In the genomic region with DNA sequence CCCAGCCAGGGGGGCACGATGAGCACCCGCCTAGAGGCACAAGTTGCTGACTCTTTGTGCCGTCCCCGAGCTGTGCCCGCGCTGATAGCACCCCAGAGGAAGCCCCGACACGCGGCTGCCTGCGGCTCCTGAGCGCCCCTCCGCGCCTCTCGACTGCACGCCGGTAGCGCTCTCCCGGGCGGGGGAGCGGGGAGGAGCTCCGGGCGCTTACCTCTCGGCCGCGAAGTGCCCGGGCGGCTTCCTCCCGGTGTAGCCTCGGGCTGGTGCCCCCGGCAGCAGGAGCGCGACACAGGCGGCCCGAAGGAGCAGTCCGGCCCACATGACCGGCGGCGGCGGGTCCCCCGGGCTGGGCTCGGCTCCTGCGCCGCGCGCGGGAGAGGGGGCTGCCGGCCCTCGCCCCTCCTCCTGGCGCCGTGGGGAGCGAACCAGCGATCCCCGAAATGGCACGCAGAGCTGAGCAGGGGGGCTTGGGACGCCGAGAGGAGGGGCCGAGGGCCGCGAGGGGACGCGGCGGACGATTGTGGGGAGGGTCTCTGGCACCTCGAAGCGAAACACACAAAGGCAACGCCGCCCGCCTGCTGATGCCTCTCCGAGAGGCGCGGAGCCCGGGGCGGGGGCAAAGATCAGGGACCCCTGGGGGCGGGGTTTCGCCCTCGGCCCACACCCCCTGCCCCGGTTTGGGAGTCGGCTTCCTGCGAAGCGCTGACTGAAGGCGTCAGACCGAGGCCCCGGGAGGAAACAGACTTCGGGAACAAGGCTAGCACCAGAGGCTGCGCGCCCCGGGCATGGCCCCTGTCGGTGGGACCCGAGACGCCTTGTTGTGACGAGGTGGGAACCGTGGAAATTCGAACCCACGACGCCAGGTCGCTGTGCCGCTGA, we compare ENCODE assay signal across 8 cellular contexts. TPM values are rescaled to one million over a fixed set of nuclear protein-coding genes. Genes with fewer than 3 reads are reported as not detected.
DNase-seq lines count a peak whose midpoint lies in the region; ATAC-seq and TF ChIP-seq lines count a peak whose summit lies in the region.

A gene with protein sequence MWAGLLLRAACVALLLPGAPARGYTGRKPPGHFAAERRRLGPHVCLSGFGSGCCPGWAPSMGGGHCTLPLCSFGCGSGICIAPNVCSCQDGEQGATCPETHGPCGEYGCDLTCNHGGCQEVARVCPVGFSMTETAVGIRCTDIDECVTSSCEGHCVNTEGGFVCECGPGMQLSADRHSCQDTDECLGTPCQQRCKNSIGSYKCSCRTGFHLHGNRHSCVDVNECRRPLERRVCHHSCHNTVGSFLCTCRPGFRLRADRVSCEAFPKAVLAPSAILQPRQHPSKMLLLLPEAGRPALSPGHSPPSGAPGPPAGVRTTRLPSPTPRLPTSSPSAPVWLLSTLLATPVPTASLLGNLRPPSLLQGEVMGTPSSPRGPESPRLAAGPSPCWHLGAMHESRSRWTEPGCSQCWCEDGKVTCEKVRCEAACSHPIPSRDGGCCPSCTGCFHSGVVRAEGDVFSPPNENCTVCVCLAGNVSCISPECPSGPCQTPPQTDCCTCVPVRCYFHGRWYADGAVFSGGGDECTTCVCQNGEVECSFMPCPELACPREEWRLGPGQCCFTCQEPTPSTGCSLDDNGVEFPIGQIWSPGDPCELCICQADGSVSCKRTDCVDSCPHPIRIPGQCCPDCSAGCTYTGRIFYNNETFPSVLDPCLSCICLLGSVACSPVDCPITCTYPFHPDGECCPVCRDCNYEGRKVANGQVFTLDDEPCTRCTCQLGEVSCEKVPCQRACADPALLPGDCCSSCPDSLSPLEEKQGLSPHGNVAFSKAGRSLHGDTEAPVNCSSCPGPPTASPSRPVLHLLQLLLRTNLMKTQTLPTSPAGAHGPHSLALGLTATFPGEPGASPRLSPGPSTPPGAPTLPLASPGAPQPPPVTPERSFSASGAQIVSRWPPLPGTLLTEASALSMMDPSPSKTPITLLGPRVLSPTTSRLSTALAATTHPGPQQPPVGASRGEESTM (minus strand): TSS at position 600 of the 879 bp plus-strand sequence. CDS start 279 bp downstream, at position 321.

- no peaks in the 10 kb centered on the region for H3K4me1 Mint-ChIP-seq in Calu3 (ENCODE audit: low read depth, unreplicated experiment)

- CTCF ChIA-PET in Calu3 (lab: Charles Lee): interaction anchor here (1.7 kb wide), 1 partner anchor 41 kb away, joined by 7 read pairs; no protein-coding TSS in a partner anchor

- peaks cover 35% of the 10 kb centered on the region for H3K27me3 Mint-ChIP-seq in Calu3 (ENCODE audit: unreplicated experiment)

- H3K4me3 Mint-ChIP-seq in Calu3 (ENCODE audit: low read depth, unreplicated experiment): peak within 1 kb of the TSS; percentile 70

- H3K27ac Mint-ChIP-seq in Calu3 (ENCODE audit: unreplicated experiment): no peak within 1 kb of the TSS

- no peaks in the 10 kb centered on the region for H3K9me3 ChIP-seq in HUES6 (ENCODE audit: control insufficient read depth, insufficient read depth, low read depth, low read length)
- H3K9me3 ChIP-seq in RWPE2 (ENCODE audit: severe bottlenecking): no peaks in the 10 kb centered on the region
- H3K9me3 ChIP-seq in cardiac muscle cell (ENCODE audit: low read depth): no peaks in the 10 kb centered on the region

- peak within 1 kb of the TSS; percentile 81 for H3K4me3 ChIP-seq in HUES6 (ENCODE audit: low read depth, low read length)
- H3K4me3 ChIP-seq in RWPE2 (ENCODE audit: severe bottlenecking): peak within 1 kb of the TSS; percentile 26
- H3K4me3 ChIP-seq in cardiac muscle cell: peak within 1 kb of the TSS; percentile 40

- peak; percentile 64 for ATAC-seq in RWPE2 (ENCODE audit: low read depth)

- H3K27me3 ChIP-seq in HUES6 (ENCODE audit: control insufficient read depth, insufficient read depth, low read length): peaks cover 13% of the 10 kb centered on the region
- H3K27me3 ChIP-seq in RWPE2 (ENCODE audit: insufficient read depth, poor library complexity, severe bottlenecking): peaks cover 11% of the 10 kb centered on the region
- H3K27me3 ChIP-seq in cardiac muscle cell: peaks cover 5% of the 10 kb centered on the region

- H3K9me3 Mint-ChIP-seq in Calu3 (ENCODE audit: low read depth, unreplicated experiment): no peaks in the 10 kb centered on the region

- intact Hi-C loops in Calu3 (cut with micrococcal nuclease; ENCODE audit: unreplicated experiment): no loop called here

- H3K36me3 ChIP-seq in HUES6 (ENCODE audit: control insufficient read depth, insufficient read depth, low read length): peaks cover 29% of the 10 kb centered on the region
- peaks cover 7% of the 10 kb centered on the region; the same call in 1 of the 2 replicates for H3K36me3 ChIP-seq in RWPE2 (ENCODE audit: low read depth)
- H3K36me3 ChIP-seq in cardiac muscle cell: peaks cover 5% of the 10 kb centered on the region

- peaks cover 43% of the 10 kb centered on the region for H3K36me3 Mint-ChIP-seq in Calu3 (ENCODE audit: insufficient read depth, unreplicated experiment)

- peak; percentile 66 for DNase-seq in Calu3
- peak; percentile 96 for DNase-seq in GM20000 (ENCODE audit: low spot score)
- no peak for DNase-seq in RWPE2 (ENCODE audit: low spot score)
- peak; percentile 70 for DNase-seq in activated naive CD4-positive, alpha-beta T cell treated with Interleukin-2 at 50 U/mL for 16 hours
- DNase-seq in cardiac muscle cell (ENCODE audit: low read depth in 1 of 2, low spot score in 1 of 2): peak; percentile 64 to 86
- peak; percentile 88 for DNase-seq in retina
- DNase-seq in cerebellar nuclear complex (lab: John Stamatoyannopoulos, UW): no peak

- peak within 1 kb of the TSS; percentile 21; the same call in 1 of the 2 replicates for H3K27ac ChIP-seq in HUES6 (ENCODE audit: low read depth, low read length)
- no peak within 1 kb of the TSS for H3K27ac ChIP-seq in RWPE2 (ENCODE audit: poor library complexity, severe bottlenecking)
- H3K27ac ChIP-seq in cardiac muscle cell: no peak within 1 kb of the TSS

- peak; percentile 16 for TF ChIP-seq CTCF in Calu3 (IDR thresholded peaks at IDR 0.05; ENCODE audit: unreplicated experiment)
- TF ChIP-seq CTCF in GM20000 (IDR thresholded peaks at IDR 0.05; ENCODE audit: extremely low read depth, missing control alignments): peak; percentile 80
- TF ChIP-seq CTCF in RWPE2 (IDR thresholded peaks at IDR 0.05; ENCODE audit: poor library complexity, severe bottlenecking): peak; percentile 41
- TF ChIP-seq CTCF in cardiac muscle cell (IDR thresholded peaks at IDR 0.05; ENCODE audit: low read depth, low read length): peak; percentile 43

- H3K4me1 ChIP-seq in HUES6 (ENCODE audit: control insufficient read depth, insufficient read depth, low read length) (peaks cover 24% of the 10 kb centered on the region; the same call in 1 of the 2 replicates), RWPE2 (ENCODE audit: insufficient read depth, poor library complexity, severe bottlenecking) (peaks cover 15% of the 10 kb centered on the region), cardiac muscle cell (ENCODE audit: low read depth) (no peaks in the 10 kb centered on the region)

- BruUV-seq in Calu3 (replicated peaks; lab: Mats Ljungman, UMichigan): no TSS peak

- peak within 1 kb of the TSS; percentile 66 for H3K9ac ChIP-seq in HUES6 (ENCODE audit: low read length)

RNA-seq across cellular contexts. Expression of the gene that starts here (rescaled TPM):
- 0.47 and 0.66 TPM in 2 replicates for total RNA-seq in Calu3 (2022)
- 1.8 and 2.3 TPM in 2 replicates for total RNA-seq in cardiac muscle cell
- 3.1 and 3.5 TPM in 2 replicates for polyA plus RNA-seq in cardiac muscle cell

Comparison
In these comparisons a context has a peak if more than half of its experiments do, and no peak if none do; other contexts are left out.
1. Peak in DNase-seq in Calu3; RNA of the gene not detected or under 1 TPM.
2. DNase-seq: peak in GM20000 (single experiment), activated naive CD4-positive, alpha-beta T cell treated with Interleukin-2 at 50 U/mL for 16 hours (single experiment), cardiac muscle cell (2 of 2) and retina (single experiment); none in RWPE2 (single experiment) and cerebellar nuclear complex (0 of 2).
3. CTCF ChIP-seq: peak in every context shown above with its lines; median percentile 80 in GM20000; 43 in cardiac muscle cell; 41 in RWPE2; 16 in Calu3.
4. H3K4me3 ChIP-seq: peak in every context shown above with its lines; median percentile 81 in HUES6; 40 in cardiac muscle cell; 26 in RWPE2.